In genomic region chr14:24215495-24216344, GRCh38 we compare ENCODE assay signal across 8 cellular contexts. TPM values are rescaled to one million over a fixed set of nuclear protein-coding genes. Genes with fewer than 3 reads are reported as not detected.
DNase-seq lines count a peak whose midpoint lies in the region; ATAC-seq, FAIRE-seq and TF ChIP-seq lines count a peak whose summit lies in the region.

TSS of gene MDP1 (minus strand) at chr14:24216066. CDS start at chr14:24215955, 111 bp downstream.

- H3K9me3 ChIP-seq in NT2/D1 (ENCODE audit: insufficient read depth, low read length) (no peaks in the 10 kb centered on the region), mononuclear cell (ENCODE audit: low read depth, low read length) (no peaks in the 10 kb centered on the region)

- H3K9me3 Mint-ChIP-seq in Calu3 (ENCODE audit: low read depth, unreplicated experiment) (no peaks in the 10 kb centered on the region), endothelial cell (ENCODE audit: unreplicated experiment) (no peaks in the 10 kb centered on the region)

- peak within 1 kb of the TSS; percentile 94 for H3K9ac ChIP-seq in NT2/D1 (ENCODE audit: insufficient read length, low read depth)

- no TSS peak for BruUV-seq in Calu3 (replicated peaks; lab: Mats Ljungman, UMichigan)

- intact Hi-C loops in Calu3 (cut with micrococcal nuclease; ENCODE audit: unreplicated experiment) = no loop called here

- H3K4me1 ChIP-seq in NT2/D1 (ENCODE audit: insufficient read depth, insufficient read length) = no peaks in the 10 kb centered on the region
- H3K4me1 ChIP-seq in mononuclear cell (ENCODE audit: insufficient read depth, low read length) = peaks cover 47% of the 10 kb centered on the region

- TF ChIP-seq CTCF in Calu3 (IDR thresholded peaks at IDR 0.05; ENCODE audit: unreplicated experiment) = no peak
- no peak for TF ChIP-seq CTCF in endothelial cell (IDR thresholded peaks at IDR 0.05; ENCODE audit: unreplicated experiment)

- DNase-seq in Calu3 (peak; percentile 80), HTR-8/SVneo (ENCODE audit: insufficient read length, low spot score) (peak; percentile 77), NT2/D1 (ENCODE audit: low read depth, low spot score) (peak; percentile 84), endothelial cell (ENCODE audit: low spot score) (peak; percentile 76)
- DNase-seq in activated CD8-positive, alpha-beta memory T cell treated with anti-CD3 and anti-CD28 coated beads, Interleukin-2, amount 50 U/mL, for 1 hour (ENCODE audit: extremely low read depth) = peak; percentile 61
- peak; percentile 52 to 72 for DNase-seq in stimulated activated CD8-positive, alpha-beta memory T cell treated with anti-CD3 and anti-CD28 coated beads, Interleukin-4, amount 100 ng/mL, for 1 hour (ENCODE audit: low read depth in 2 of 2, low spot score in 1 of 2)

- H3K27ac Mint-ChIP-seq in Calu3 (ENCODE audit: unreplicated experiment) (peak within 1 kb of the TSS; percentile 4), endothelial cell (ENCODE audit: unreplicated experiment) (peak within 1 kb of the TSS; percentile 79)

- peak; percentile 16 for FAIRE-seq in HTR-8/SVneo (lab: Jason Lieb, UNC)

- no peaks in the 10 kb centered on the region for H3K27me3 Mint-ChIP-seq in Calu3 (ENCODE audit: unreplicated experiment)
- peaks cover 20% of the 10 kb centered on the region for H3K27me3 Mint-ChIP-seq in endothelial cell (ENCODE audit: unreplicated experiment)

- H3K27me3 ChIP-seq in NT2/D1 (ENCODE audit: insufficient read depth, insufficient read length) (no peaks in the 10 kb centered on the region), mononuclear cell (ENCODE audit: insufficient read depth, low read length) (no peaks in the 10 kb centered on the region)

- peak within 1 kb of the TSS; percentile 87 for H3K4me3 ChIP-seq in NT2/D1 (ENCODE audit: insufficient read length, low read depth)
- peak within 1 kb of the TSS; percentile 87 for H3K4me3 ChIP-seq in mononuclear cell (ENCODE audit: low read length)

- ATAC-seq in GM21367 (IDR thresholded peaks at IDR 0.05; ENCODE audit: unreplicated experiment) = peak; percentile 56

- peaks cover 33% of the 10 kb centered on the region for H3K36me3 ChIP-seq in NT2/D1 (ENCODE audit: insufficient read depth, insufficient read length, low read length)

- H3K36me3 Mint-ChIP-seq in Calu3 (ENCODE audit: insufficient read depth, unreplicated experiment) (peaks cover 52% of the 10 kb centered on the region), endothelial cell (ENCODE audit: low read depth, unreplicated experiment) (peaks cover 13% of the 10 kb centered on the region)

- H3K4me3 Mint-ChIP-seq in Calu3 (ENCODE audit: low read depth, unreplicated experiment) = peak within 1 kb of the TSS; percentile 81
- peak within 1 kb of the TSS; percentile 95 for H3K4me3 Mint-ChIP-seq in endothelial cell (ENCODE audit: unreplicated experiment)

- peaks cover 12% of the 10 kb centered on the region for H3K4me1 Mint-ChIP-seq in Calu3 (ENCODE audit: low read depth, unreplicated experiment)
- H3K4me1 Mint-ChIP-seq in endothelial cell (ENCODE audit: unreplicated experiment) = peaks cover 21% of the 10 kb centered on the region

- CTCF ChIA-PET in Calu3 (lab: Charles Lee) = interaction anchor here (0.6 to 1.6 kb wide), 9 partner anchors 13 to 107 kb away, joined by 3 to 9 read pairs (median 4); partner anchors contain the start of genes CIDEB, DHRS1, NOP9 and RABGGTA

RNA-seq across cellular contexts. Expression of gene MDP1, which starts in this region (rescaled TPM):
- total RNA-seq in Calu3 (2022) (7.4 and 8.9 TPM in 2 replicates), endothelial cell (ENCODE audit: unreplicated experiment) (17.4 TPM), mononuclear cell (4.5 TPM)

Comparison
In these comparisons a context has a peak if more than half of its experiments do, and no peak if none do; other contexts are left out.
1. Peak in every context shown above with its lines: DNase-seq, ATAC-seq and H3K4me3 ChIP-seq.